In the genomic region with DNA sequence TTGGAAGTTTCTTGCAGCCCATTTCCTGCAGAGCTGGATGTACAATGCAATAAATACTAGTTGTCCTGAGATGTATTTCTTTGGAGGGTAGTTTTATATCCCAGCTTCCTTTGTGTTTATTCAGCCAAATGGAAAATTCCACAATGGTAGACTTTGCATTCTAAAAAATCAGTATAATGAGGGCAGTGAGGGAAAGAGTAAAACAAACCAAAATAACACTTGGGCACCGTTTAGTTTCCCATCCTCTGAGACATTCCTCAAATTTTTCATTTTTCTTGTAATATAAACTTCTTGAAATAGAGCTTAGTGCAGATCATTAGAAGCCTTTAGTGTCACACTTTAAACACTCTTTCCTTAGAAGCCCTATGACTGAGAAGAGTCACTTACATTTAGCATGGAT, we compare ENCODE assay signal across 28 cellular contexts.
DNase-seq lines count a peak whose midpoint lies in the region; ATAC-seq and TF ChIP-seq lines count a peak whose summit lies in the region.
"Had no signal": no experiment of that assay in that cellular context is flagged by ENCODE, and none has a peak within 500 bp of the region (broad histone marks: within the 10 kb centered on the region; RNA-seq: fewer than 3 reads in every experiment).

No MANE protein-coding gene starts in this region.

- H3K36me3 ChIP-seq in adipocyte (ENCODE audit: control insufficient read depth, insufficient read depth, low read length, severe bottlenecking), result peaks cover 39% of the 10 kb centered on the region
- no peaks in the 10 kb centered on the region for H3K36me3 ChIP-seq in hepatocyte (replicated peaks; ENCODE audit: insufficient read depth, low read depth)
- H3K36me3 ChIP-seq in thoracic aorta, result no peaks in the 10 kb centered on the region
- H3K36me3 ChIP-seq: HAP-1 had no signal

- H3K4me1 ChIP-seq in adipocyte (ENCODE audit: control insufficient read depth, insufficient read depth, low read length) (peaks cover 57% of the 10 kb centered on the region), hepatocyte (ENCODE audit: insufficient read depth) (peaks cover 7% of the 10 kb centered on the region), thoracic aorta (ENCODE audit: control insufficient read depth in 1 of 2, low read depth in 2 of 2) (peaks cover 15 to 41% of the 10 kb centered on the region in 2 donors)

- H3K4me2 ChIP-seq in hepatocyte, result no peak overlapping the region
- H3K4me2 ChIP-seq: BLaER1 treated with 17β-estradiol and CSF1 and Interleukin-3, amounts not matched to agents 10 nM and 100 nM; SK-N-SH had no signal

- peak overlapping the region; percentile 18 for H3K27ac ChIP-seq in hepatocyte
- H3K27ac ChIP-seq in thoracic aorta, result peak overlapping the region; percentile 35 to 62
- H3K27ac ChIP-seq: BLaER1 treated with 17β-estradiol and CSF1 and Interleukin-3, amounts not matched to agents 10 nM and 100 nM had no signal

- no peaks in the 10 kb centered on the region for H3K9me3 Mint-ChIP-seq in stimulated activated naive B cell treated with anti-CD40 and anti-IgM and Interleukin-4, amounts not matched to agents 10 μg/mL and 1 μg/mL and 100 μg/mL, for 72 hours
- H3K9me3 Mint-ChIP-seq: CD4-positive, alpha-beta memory T cell; HFFc6 had no signal

- TF ChIP-seq CTCF in hepatocyte (IDR thresholded peaks at IDR 0.05; ENCODE audit: poor library complexity), result no peak
- TF ChIP-seq CTCF in thoracic aorta (IDR thresholded peaks at IDR 0.05), result no peak

- no peak overlapping the region for H3K4me3 Mint-ChIP-seq in stimulated activated naive B cell treated with anti-CD40 and anti-IgM and Interleukin-4, amounts not matched to agents 10 μg/mL and 1 μg/mL and 100 μg/mL, for 72 hours
- H3K4me3 Mint-ChIP-seq: CD4-positive, alpha-beta memory T cell; HFFc6 had no signal

- no peak overlapping the region for H3K27ac Mint-ChIP-seq in stimulated activated naive B cell treated with anti-CD40 and anti-IgM and Interleukin-4, amounts not matched to agents 10 μg/mL and 1 μg/mL and 100 μg/mL, for 72 hours
- H3K27ac Mint-ChIP-seq: CD4-positive, alpha-beta memory T cell; HFFc6 had no signal

- DNase-seq in GM04503 (ENCODE audit: low read depth) (peak; percentile 30), adipocyte (ENCODE audit: low read depth) (peak; percentile 36), hepatocyte (ENCODE audit: low spot score) (no peak), thoracic aorta (ENCODE audit: low spot score) (no peak), midbrain (lab: John Stamatoyannopoulos, UW) (no peak), NCI-H1694 (lab: John Stamatoyannopoulos, UW) (no peak)
- no peak for DNase-seq in stimulated activated naive B cell treated with anti-CD40 and anti-IgM and Interleukin-4, amounts not matched to agents 10 μg/mL and 1 μg/mL and 100 μg/mL, for 72 hours
- DNase-seq: AML-193; CD4-positive, alpha-beta memory T cell; COR-L47; DMS53; GDM1; GOT3; HFFc6; Kasumi-1; MV-4-11; NCI-H1105 treated with DMSO at 0.1 percent for 48 hours; NCI-H146; NCI-H2029 treated with DMSO at 0.1 percent for 48 hours; NCI-H2171; NCI-H524; NCI-H82; NK-92 treated with Interleukin-12 subunit alpha and Interleukin-12 subunit beta, amount 100 ng/mL, for 24 hours; PC-3; SK-N-SH had no signal

- no peak for ATAC-seq in thoracic aorta (ENCODE audit: insufficient number of reproducible peaks, low FRiP score, low read depth)
- no peak for ATAC-seq in stimulated activated naive B cell treated with anti-CD40 and anti-IgM and Interleukin-4, amounts not matched to agents 10 μg/mL and 1 μg/mL and 100 μg/mL, for 72 hours (replicated peaks)
- ATAC-seq: K562, PC-3 had no signal

- WGBS in hepatocyte (ENCODE audit: low lambda C conversion rate, missing lambda C conversion rate), result 43% methylated on average over 1 of the region's 1 CpG

- H3K36me3 Mint-ChIP-seq in stimulated activated naive B cell treated with anti-CD40 and anti-IgM and Interleukin-4, amounts not matched to agents 10 μg/mL and 1 μg/mL and 100 μg/mL, for 72 hours, result peaks cover 20 to 45% of the 10 kb centered on the region in 2 donors
- H3K36me3 Mint-ChIP-seq: CD4-positive, alpha-beta memory T cell had no signal

- peaks cover 6 to 9% of the 10 kb centered on the region in 2 donors for H3K4me1 Mint-ChIP-seq in stimulated activated naive B cell treated with anti-CD40 and anti-IgM and Interleukin-4, amounts not matched to agents 10 μg/mL and 1 μg/mL and 100 μg/mL, for 72 hours
- H3K4me1 Mint-ChIP-seq: CD4-positive, alpha-beta memory T cell had no signal

- no peaks in the 10 kb centered on the region for H3K27me3 ChIP-seq in adipocyte (replicated peaks; ENCODE audit: control insufficient read depth, insufficient read depth, low read length)
- H3K27me3 ChIP-seq in hepatocyte, result no peaks in the 10 kb centered on the region
- H3K27me3 ChIP-seq in thoracic aorta (replicated peaks; ENCODE audit: insufficient read depth), result no peaks in the 10 kb centered on the region
- H3K27me3 ChIP-seq: BLaER1 treated with 17β-estradiol and CSF1 and Interleukin-3, amounts not matched to agents 10 nM and 100 nM had no signal

- H3K9me3 ChIP-seq in adipocyte (ENCODE audit: control insufficient read depth, low read length) (no peaks in the 10 kb centered on the region), hepatocyte (ENCODE audit: low read depth) (no peaks in the 10 kb centered on the region), thoracic aorta (no peaks in the 10 kb centered on the region)
- H3K9me3 ChIP-seq: HAP-1, SK-N-SH had no signal

- no peaks in the 10 kb centered on the region for H3K9me2 ChIP-seq in hepatocyte (replicated peaks; ENCODE audit: insufficient read depth)
- H3K9me2 ChIP-seq: SK-N-SH had no signal

- H3K4me3 ChIP-seq in adipocyte (ENCODE audit: low read length) (peak overlapping the region; percentile 21), hepatocyte (no peak overlapping the region), thoracic aorta (no peak overlapping the region)
- H3K4me3 ChIP-seq: BLaER1 treated with 17β-estradiol and CSF1 and Interleukin-3, amounts not matched to agents 10 nM and 100 nM; HAP-1; K562 had no signal

- H2AFZ ChIP-seq in hepatocyte, result no peak overlapping the region

- H3K79me2 ChIP-seq in hepatocyte, result no peaks in the 10 kb centered on the region

- H3K27me3 Mint-ChIP-seq in stimulated activated naive B cell treated with anti-CD40 and anti-IgM and Interleukin-4, amounts not matched to agents 10 μg/mL and 1 μg/mL and 100 μg/mL, for 72 hours, result no peaks in the 10 kb centered on the region

- H4K20me1 ChIP-seq in hepatocyte (ENCODE audit: insufficient read depth, poor library complexity, severe bottlenecking), result no peaks in the 10 kb centered on the region

- H3K9ac ChIP-seq in adipocyte (ENCODE audit: low read length), result peak overlapping the region; percentile 56
- H3K9ac ChIP-seq: BLaER1 treated with 17β-estradiol and CSF1 and Interleukin-3, amounts not matched to agents 10 nM and 100 nM; SK-N-SH had no signal

Comparison
In these comparisons a context has a peak if more than half of its experiments do, and no peak if none do; other contexts are left out.
1. DNase-seq: peak in GM04503 (single experiment) and adipocyte (single experiment); none in hepatocyte (single experiment), thoracic aorta (single experiment), stimulated activated naive B cell treated with anti-CD40 and anti-IgM and Interleukin-4, amounts not matched to agents 10 μg/mL and 1 μg/mL and 100 μg/mL, for 72 hours (single experiment), midbrain (single experiment) and NCI-H1694 (single experiment).